Comparison of ENCODE assay signal across 1 cellular context in the genomic region with DNA sequence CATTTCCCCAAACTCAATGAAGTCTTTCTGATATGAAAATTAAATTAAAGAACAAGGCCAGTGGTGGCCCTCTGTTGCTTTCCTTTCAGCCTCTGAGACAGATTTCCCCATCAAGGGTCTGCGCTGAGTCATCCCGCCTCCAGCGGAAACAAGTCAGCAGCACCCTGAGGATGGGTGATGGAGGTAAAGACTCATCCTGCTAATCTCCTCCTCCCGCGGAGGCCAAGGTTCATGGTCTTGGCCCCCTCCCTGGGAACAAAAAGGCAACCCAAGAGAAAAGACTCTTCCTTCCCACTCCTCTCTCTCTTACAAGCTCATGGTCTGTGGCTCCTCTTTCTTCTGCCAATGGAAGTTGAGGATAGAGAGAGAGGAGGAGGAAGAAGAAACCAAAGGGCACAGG.
A peak's percentile ranks its signal among the peaks of the same experiment; 100 is the strongest.
TF ChIP-seq lines count a peak whose summit lies in the region.

No MANE protein-coding gene starts in this region.

TF ChIP-seq in K562, 482 proteins besides CTCF, POLR2A, EP300 and RAD21 (continued from another document and continues in another):
- TF ChIP-seq, protein P1, sequence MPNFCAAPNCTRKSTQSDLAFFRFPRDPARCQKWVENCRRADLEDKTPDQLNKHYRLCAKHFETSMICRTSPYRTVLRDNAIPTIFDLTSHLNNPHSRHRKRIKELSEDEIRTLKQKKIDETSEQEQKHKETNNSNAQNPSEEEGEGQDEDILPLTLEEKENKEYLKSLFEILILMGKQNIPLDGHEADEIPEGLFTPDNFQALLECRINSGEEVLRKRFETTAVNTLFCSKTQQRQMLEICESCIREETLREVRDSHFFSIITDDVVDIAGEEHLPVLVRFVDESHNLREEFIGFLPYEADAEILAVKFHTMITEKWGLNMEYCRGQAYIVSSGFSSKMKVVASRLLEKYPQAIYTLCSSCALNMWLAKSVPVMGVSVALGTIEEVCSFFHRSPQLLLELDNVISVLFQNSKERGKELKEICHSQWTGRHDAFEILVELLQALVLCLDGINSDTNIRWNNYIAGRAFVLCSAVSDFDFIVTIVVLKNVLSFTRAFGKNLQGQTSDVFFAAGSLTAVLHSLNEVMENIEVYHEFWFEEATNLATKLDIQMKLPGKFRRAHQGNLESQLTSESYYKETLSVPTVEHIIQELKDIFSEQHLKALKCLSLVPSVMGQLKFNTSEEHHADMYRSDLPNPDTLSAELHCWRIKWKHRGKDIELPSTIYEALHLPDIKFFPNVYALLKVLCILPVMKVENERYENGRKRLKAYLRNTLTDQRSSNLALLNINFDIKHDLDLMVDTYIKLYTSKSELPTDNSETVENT (CRISPR knock-in tag; IDR thresholded peaks at IDR 0.05) = no peak
- TF ChIP-seq ZNF764 (CRISPR knock-in tag; IDR thresholded peaks at IDR 0.05; ENCODE audit: low read depth) = no peak
- no peak for TF ChIP-seq ATF7 (IDR thresholded peaks at IDR 0.05)
- TF ChIP-seq, protein P2, sequence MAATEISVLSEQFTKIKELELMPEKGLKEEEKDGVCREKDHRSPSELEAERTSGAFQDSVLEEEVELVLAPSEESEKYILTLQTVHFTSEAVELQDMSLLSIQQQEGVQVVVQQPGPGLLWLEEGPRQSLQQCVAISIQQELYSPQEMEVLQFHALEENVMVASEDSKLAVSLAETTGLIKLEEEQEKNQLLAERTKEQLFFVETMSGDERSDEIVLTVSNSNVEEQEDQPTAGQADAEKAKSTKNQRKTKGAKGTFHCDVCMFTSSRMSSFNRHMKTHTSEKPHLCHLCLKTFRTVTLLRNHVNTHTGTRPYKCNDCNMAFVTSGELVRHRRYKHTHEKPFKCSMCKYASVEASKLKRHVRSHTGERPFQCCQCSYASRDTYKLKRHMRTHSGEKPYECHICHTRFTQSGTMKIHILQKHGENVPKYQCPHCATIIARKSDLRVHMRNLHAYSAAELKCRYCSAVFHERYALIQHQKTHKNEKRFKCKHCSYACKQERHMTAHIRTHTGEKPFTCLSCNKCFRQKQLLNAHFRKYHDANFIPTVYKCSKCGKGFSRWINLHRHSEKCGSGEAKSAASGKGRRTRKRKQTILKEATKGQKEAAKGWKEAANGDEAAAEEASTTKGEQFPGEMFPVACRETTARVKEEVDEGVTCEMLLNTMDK (IDR thresholded peaks at IDR 0.05; ENCODE audit: borderline replicate concordance, insufficient read depth, low read depth, low read length, poor library complexity, severe bottlenecking) = no peak
- no peak for TF ChIP-seq ZNF584 (CRISPR knock-in tag; IDR thresholded peaks at IDR 0.05; ENCODE audit: low read depth)
- no peak for TF ChIP-seq ARID1B (IDR thresholded peaks at IDR 0.05)
- peak; percentile 70 for TF ChIP-seq ZNF316 (IDR thresholded peaks at IDR 0.05)
- TF ChIP-seq, protein P3, sequence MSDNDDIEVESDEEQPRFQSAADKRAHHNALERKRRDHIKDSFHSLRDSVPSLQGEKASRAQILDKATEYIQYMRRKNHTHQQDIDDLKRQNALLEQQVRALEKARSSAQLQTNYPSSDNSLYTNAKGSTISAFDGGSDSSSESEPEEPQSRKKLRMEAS (CRISPR knock-in tag; IDR thresholded peaks at IDR 0.05) = no peak
- no peak for TF ChIP-seq YBX1 (IDR thresholded peaks at IDR 0.05)
- no peak for TF ChIP-seq PHF21A (IDR thresholded peaks at IDR 0.05; ENCODE audit: borderline replicate concordance, low read depth)
- no peak for TF ChIP-seq DIDO1 (tag; IDR thresholded peaks at IDR 0.05; ENCODE audit: low read depth)
- TF ChIP-seq, protein P4, sequence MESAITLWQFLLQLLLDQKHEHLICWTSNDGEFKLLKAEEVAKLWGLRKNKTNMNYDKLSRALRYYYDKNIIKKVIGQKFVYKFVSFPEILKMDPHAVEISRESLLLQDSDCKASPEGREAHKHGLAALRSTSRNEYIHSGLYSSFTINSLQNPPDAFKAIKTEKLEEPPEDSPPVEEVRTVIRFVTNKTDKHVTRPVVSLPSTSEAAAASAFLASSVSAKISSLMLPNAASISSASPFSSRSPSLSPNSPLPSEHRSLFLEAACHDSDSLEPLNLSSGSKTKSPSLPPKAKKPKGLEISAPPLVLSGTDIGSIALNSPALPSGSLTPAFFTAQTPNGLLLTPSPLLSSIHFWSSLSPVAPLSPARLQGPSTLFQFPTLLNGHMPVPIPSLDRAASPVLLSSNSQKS (CRISPR knock-in tag; IDR thresholded peaks at IDR 0.05) = no peak
- TF ChIP-seq HDAC6 (IDR thresholded peaks at IDR 0.05; ENCODE audit: low read depth, low read length) = no peak
- no peak for TF ChIP-seq SUPT5H (IDR thresholded peaks at IDR 0.05)
- peak; percentile 82 for TF ChIP-seq JUND (IDR thresholded peaks at IDR 0.05; ENCODE audit: borderline replicate concordance, low read depth, low read length)
- TF ChIP-seq JUND (tag; IDR thresholded peaks at IDR 0.05; ENCODE audit: borderline replicate concordance, low read depth, low read length) = peak; percentile 52; the same call in 1 of the 3 replicates
- TF ChIP-seq, protein P5, sequence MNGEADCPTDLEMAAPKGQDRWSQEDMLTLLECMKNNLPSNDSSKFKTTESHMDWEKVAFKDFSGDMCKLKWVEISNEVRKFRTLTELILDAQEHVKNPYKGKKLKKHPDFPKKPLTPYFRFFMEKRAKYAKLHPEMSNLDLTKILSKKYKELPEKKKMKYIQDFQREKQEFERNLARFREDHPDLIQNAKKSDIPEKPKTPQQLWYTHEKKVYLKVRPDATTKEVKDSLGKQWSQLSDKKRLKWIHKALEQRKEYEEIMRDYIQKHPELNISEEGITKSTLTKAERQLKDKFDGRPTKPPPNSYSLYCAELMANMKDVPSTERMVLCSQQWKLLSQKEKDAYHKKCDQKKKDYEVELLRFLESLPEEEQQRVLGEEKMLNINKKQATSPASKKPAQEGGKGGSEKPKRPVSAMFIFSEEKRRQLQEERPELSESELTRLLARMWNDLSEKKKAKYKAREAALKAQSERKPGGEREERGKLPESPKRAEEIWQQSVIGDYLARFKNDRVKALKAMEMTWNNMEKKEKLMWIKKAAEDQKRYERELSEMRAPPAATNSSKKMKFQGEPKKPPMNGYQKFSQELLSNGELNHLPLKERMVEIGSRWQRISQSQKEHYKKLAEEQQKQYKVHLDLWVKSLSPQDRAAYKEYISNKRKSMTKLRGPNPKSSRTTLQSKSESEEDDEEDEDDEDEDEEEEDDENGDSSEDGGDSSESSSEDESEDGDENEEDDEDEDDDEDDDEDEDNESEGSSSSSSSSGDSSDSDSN (IDR thresholded peaks at IDR 0.05; ENCODE audit: borderline replicate concordance in 1 of 2, low read depth in 2 of 2, low read length in 2 of 2) = 0 out of 4 replicates have a peak, but pooled peaks of 1 of the 2 experiments have one; percentile 31
- TF ChIP-seq BCL6 (CRISPR knock-in tag; IDR thresholded peaks at IDR 0.05) = no peak
- TF ChIP-seq ZNF12 (CRISPR knock-in tag; IDR thresholded peaks at IDR 0.05) = no peak
- no peak for TF ChIP-seq FOXK1 (CRISPR knock-in tag; IDR thresholded peaks at IDR 0.05; ENCODE audit: borderline replicate concordance)
- no peak for TF ChIP-seq ZKSCAN3 (CRISPR knock-in tag; IDR thresholded peaks at IDR 0.05)
- TF ChIP-seq, protein P6, sequence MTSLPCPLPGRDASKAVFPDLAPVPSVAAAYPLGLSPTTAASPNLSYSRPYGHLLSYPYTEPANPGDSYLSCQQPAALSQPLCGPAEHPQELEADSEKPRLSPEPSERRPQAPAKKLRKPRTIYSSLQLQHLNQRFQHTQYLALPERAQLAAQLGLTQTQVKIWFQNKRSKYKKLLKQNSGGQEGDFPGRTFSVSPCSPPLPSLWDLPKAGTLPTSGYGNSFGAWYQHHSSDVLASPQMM (CRISPR knock-in tag; IDR thresholded peaks at IDR 0.05) = no peak
- TF ChIP-seq KLF1 (tag; IDR thresholded peaks at IDR 0.05) = no peak
- peak; percentile 77 for TF ChIP-seq CTBP1 (IDR thresholded peaks at IDR 0.05; ENCODE audit: borderline replicate concordance)
- TF ChIP-seq TSC22D4 (tag; IDR thresholded peaks at IDR 0.05) = no peak
- TF ChIP-seq FOXJ2 (tag; IDR thresholded peaks at IDR 0.05) = no peak
- TF ChIP-seq, protein P7, sequence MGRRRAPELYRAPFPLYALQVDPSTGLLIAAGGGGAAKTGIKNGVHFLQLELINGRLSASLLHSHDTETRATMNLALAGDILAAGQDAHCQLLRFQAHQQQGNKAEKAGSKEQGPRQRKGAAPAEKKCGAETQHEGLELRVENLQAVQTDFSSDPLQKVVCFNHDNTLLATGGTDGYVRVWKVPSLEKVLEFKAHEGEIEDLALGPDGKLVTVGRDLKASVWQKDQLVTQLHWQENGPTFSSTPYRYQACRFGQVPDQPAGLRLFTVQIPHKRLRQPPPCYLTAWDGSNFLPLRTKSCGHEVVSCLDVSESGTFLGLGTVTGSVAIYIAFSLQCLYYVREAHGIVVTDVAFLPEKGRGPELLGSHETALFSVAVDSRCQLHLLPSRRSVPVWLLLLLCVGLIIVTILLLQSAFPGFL (CRISPR knock-in tag; IDR thresholded peaks at IDR 0.05) = no peak
- TF ChIP-seq SMARCA4 (IDR thresholded peaks at IDR 0.05) = peak; percentile 26; the same call in 1 of the 2 replicates
- no peak for TF ChIP-seq MCM3 (IDR thresholded peaks at IDR 0.05)
- TF ChIP-seq HNRNPLL (IDR thresholded peaks at IDR 0.05; ENCODE audit: low read depth, low read length, poor library complexity, severe bottlenecking) = no peak
- peak; percentile 16 to 88; a peak in 2 of 4 replicates for TF ChIP-seq RCOR1 (IDR thresholded peaks at IDR 0.05; ENCODE audit: borderline replicate concordance in 1 of 2, low read depth in 2 of 2, low read length in 2 of 2)
- no peak for TF ChIP-seq SRSF7 (optimal IDR thresholded peaks at IDR 0.05; ENCODE audit: low read depth, low read length)
- TF ChIP-seq U2AF2 (optimal IDR thresholded peaks at IDR 0.05; ENCODE audit: low read depth, low read length) = no peak
- no peak for TF ChIP-seq TGIF2 (CRISPR knock-in tag; IDR thresholded peaks at IDR 0.05)
- TF ChIP-seq SIN3A (IDR thresholded peaks at IDR 0.05; ENCODE audit: borderline replicate concordance in 2 of 2, control insufficient read depth in 1 of 2, low read depth in 2 of 2, low read length in 2 of 2) = no peak
- no peak for TF ChIP-seq NR2C1 (IDR thresholded peaks at IDR 0.05)
- 0 out of 2 replicates have a peak, but pooled peaks have one; percentile 32 for TF ChIP-seq NR2C1 (tag; IDR thresholded peaks at IDR 0.05)
- TF ChIP-seq YY1 (IDR thresholded peaks at IDR 0.05; ENCODE audit: borderline replicate concordance in 1 of 3, control insufficient read depth in 1 of 3, extremely low read depth in 1 of 3, insufficient read depth in 3 of 3, insufficient read length in 1 of 3, insufficient replicate concordance in 2 of 3, low read depth in 1 of 3, low read length in 2 of 3) = no peak
- TF ChIP-seq ZNF830 (CRISPR knock-in tag; IDR thresholded peaks at IDR 0.05) = no peak
- no peak for TF ChIP-seq ZNF174 (CRISPR knock-in tag; IDR thresholded peaks at IDR 0.05)
- TF ChIP-seq RBM22 (IDR thresholded peaks at IDR 0.05; ENCODE audit: low read depth, low read length, poor library complexity, severe bottlenecking) = no peak
- no peak for TF ChIP-seq FOXM1 (IDR thresholded peaks at IDR 0.05; ENCODE audit: low read depth)
- no peak for TF ChIP-seq FOXM1 (CRISPR knock-in tag; IDR thresholded peaks at IDR 0.05; ENCODE audit: low read depth)
- TF ChIP-seq NFE2 (IDR thresholded peaks at IDR 0.05; ENCODE audit: low read depth) = peak; percentile 82
- TF ChIP-seq, protein P8, sequence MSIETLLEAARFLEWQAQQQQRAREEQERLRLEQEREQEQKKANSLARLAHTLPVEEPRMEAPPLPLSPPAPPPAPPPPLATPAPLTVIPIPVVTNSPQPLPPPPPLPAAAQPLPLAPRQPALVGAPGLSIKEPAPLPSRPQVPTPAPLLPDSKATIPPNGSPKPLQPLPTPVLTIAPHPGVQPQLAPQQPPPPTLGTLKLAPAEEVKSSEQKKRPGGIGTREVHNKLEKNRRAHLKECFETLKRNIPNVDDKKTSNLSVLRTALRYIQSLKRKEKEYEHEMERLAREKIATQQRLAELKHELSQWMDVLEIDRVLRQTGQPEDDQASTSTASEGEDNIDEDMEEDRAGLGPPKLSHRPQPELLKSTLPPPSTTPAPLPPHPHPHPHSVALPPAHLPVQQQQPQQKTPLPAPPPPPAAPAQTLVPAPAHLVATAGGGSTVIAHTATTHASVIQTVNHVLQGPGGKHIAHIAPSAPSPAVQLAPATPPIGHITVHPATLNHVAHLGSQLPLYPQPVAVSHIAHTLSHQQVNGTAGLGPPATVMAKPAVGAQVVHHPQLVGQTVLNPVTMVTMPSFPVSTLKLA (conservative IDR thresholded peaks at IDR 0.05) = no peak
- TF ChIP-seq POLR3A (IDR thresholded peaks at IDR 0.05; ENCODE audit: borderline replicate concordance, extremely low read depth, insufficient read depth, insufficient read length) = no peak
- no peak for TF ChIP-seq TCF3 (CRISPR knock-in tag; IDR thresholded peaks at IDR 0.05)
- TF ChIP-seq, protein P9, sequence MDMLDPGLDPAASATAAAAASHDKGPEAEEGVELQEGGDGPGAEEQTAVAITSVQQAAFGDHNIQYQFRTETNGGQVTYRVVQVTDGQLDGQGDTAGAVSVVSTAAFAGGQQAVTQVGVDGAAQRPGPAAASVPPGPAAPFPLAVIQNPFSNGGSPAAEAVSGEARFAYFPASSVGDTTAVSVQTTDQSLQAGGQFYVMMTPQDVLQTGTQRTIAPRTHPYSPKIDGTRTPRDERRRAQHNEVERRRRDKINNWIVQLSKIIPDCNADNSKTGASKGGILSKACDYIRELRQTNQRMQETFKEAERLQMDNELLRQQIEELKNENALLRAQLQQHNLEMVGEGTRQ (CRISPR knock-in tag; IDR thresholded peaks at IDR 0.05) = no peak
- TF ChIP-seq ZNF24 (IDR thresholded peaks at IDR 0.05) = no peak
- TF ChIP-seq, protein P10, sequence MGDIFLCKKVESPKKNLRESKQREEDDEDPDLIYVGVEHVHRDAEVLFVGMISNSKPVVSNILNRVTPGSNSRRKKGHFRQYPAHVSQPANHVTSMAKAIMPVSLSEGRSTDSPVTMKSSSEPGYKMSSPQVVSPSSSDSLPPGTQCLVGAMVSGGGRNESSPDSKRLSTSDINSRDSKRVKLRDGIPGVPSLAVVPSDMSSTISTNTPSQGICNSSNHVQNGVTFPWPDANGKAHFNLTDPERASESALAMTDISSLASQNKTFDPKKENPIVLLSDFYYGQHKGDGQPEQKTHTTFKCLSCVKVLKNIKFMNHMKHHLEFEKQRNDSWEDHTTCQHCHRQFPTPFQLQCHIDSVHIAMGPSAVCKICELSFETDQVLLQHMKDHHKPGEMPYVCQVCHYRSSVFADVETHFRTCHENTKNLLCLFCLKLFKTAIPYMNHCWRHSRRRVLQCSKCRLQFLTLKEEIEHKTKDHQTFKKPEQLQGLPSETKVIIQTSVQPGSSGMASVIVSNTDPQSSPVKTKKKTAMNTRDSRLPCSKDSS (IDR thresholded peaks at IDR 0.05; ENCODE audit: low read depth, partially characterized antibody) = no peak
- TF ChIP-seq CBX1 (IDR thresholded peaks at IDR 0.05; ENCODE audit: low read depth) = no peak
- no peak for TF ChIP-seq NFIX (CRISPR knock-in tag; IDR thresholded peaks at IDR 0.05; ENCODE audit: low read depth)
- no peak for TF ChIP-seq ZKSCAN8 (CRISPR knock-in tag; IDR thresholded peaks at IDR 0.05)
- TF ChIP-seq MAFF (IDR thresholded peaks at IDR 0.05; ENCODE audit: low read length) = peak; percentile 10; the same call in 1 of the 2 replicates
- TF ChIP-seq, protein P11, sequence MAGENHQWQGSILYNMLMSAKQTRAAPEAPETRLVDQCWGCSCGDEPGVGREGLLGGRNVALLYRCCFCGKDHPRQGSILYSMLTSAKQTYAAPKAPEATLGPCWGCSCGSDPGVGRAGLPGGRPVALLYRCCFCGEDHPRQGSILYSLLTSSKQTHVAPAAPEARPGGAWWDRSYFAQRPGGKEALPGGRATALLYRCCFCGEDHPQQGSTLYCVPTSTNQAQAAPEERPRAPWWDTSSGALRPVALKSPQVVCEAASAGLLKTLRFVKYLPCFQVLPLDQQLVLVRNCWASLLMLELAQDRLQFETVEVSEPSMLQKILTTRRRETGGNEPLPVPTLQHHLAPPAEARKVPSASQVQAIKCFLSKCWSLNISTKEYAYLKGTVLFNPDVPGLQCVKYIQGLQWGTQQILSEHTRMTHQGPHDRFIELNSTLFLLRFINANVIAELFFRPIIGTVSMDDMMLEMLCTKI (IDR thresholded peaks at IDR 0.05; ENCODE audit: partially characterized antibody) = no peak
- TF ChIP-seq HDGF (IDR thresholded peaks at IDR 0.05) = no peak
- TF ChIP-seq RUNX1 (IDR thresholded peaks at IDR 0.05; ENCODE audit: low read depth) = no peak
